ENCODE assay signal across 1 cellular context in the genomic region with DNA sequence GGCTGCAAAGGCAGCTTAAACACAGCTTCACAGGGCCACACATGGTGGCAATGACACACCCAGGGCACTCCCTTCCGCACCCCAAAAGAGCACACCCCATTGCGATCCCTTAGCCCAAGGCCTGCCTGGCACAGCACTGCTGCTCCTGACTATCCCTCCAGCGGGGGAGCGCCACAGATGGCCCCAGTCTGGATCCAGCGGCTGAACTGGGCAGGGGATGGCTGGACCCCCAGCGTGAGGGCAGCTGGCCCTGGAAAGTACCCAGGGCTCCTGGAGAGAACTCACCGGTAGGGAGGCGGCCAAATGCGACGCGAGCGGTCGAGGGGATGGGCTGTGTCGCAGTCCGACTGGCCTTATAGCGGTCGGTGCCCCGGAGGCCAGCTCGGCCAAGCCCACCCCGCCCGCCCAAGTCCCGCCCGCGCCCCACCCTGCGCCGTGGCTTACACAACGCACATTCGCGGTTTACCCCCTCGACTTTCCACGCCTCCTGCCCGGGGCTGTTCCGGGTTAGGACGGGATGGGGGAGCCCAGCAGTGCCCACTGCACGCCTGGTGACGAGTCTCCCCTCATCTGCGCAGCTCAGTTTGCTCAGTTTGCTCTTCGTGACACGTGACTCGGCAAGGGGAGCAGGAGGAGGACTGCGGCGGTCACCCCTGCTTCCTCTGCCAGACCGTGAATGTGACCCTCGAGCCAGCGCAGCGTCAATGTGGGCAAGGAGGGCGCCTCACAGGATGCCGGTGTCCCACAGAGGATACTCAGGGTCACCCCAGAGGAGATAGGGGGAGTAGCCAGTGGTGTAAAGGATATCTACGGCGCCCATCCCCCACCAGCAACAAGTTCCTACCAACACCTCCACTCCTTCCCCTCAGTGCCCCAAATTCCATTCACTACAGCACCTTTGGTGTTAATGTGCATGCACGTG.
TF ChIP-seq lines count a peak whose summit lies in the region.

A gene (minus strand): TSS at position 328 of the 922 bp plus-strand sequence. CDS start 652 bp downstream, outside the sequence.

TF ChIP-seq in K562, 482 proteins besides CTCF, POLR2A, EP300 and RAD21 (continued from another document):
- TF ChIP-seq, protein P1, sequence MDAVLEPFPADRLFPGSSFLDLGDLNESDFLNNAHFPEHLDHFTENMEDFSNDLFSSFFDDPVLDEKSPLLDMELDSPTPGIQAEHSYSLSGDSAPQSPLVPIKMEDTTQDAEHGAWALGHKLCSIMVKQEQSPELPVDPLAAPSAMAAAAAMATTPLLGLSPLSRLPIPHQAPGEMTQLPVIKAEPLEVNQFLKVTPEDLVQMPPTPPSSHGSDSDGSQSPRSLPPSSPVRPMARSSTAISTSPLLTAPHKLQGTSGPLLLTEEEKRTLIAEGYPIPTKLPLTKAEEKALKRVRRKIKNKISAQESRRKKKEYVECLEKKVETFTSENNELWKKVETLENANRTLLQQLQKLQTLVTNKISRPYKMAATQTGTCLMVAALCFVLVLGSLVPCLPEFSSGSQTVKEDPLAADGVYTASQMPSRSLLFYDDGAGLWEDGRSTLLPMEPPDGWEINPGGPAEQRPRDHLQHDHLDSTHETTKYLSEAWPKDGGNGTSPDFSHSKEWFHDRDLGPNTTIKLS (IDR thresholded peaks at IDR 0.05; ENCODE audit: borderline replicate concordance, low read depth), result no peak
- TF ChIP-seq, protein P2, sequence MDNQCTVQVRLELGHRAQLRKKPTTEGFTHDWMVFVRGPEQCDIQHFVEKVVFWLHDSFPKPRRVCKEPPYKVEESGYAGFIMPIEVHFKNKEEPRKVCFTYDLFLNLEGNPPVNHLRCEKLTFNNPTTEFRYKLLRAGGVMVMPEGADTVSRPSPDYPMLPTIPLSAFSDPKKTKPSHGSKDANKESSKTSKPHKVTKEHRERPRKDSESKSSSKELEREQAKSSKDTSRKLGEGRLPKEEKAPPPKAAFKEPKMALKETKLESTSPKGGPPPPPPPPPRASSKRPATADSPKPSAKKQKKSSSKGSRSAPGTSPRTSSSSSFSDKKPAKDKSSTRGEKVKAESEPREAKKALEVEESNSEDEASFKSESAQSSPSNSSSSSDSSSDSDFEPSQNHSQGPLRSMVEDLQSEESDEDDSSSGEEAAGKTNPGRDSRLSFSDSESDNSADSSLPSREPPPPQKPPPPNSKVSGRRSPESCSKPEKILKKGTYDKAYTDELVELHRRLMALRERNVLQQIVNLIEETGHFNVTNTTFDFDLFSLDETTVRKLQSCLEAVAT (IDR thresholded peaks at IDR 0.05), result no peak
- TF ChIP-seq ZBTB7A (IDR thresholded peaks at IDR 0.05; ENCODE audit: borderline replicate concordance, control insufficient read depth, low read depth, low read length) (no peak), POLR3A (IDR thresholded peaks at IDR 0.05; ENCODE audit: borderline replicate concordance, extremely low read depth, insufficient read depth, insufficient read length) (no peak), L3MBTL2 (IDR thresholded peaks at IDR 0.05) (0 out of 2 replicates have a peak, but pooled peaks have one; percentile 32), KLF1 (tag; IDR thresholded peaks at IDR 0.05) (no peak), TARDBP (IDR thresholded peaks at IDR 0.05) (no peak), ZNF57 (CRISPR knock-in tag; IDR thresholded peaks at IDR 0.05) (no peak)
- TF ChIP-seq, protein P3, sequence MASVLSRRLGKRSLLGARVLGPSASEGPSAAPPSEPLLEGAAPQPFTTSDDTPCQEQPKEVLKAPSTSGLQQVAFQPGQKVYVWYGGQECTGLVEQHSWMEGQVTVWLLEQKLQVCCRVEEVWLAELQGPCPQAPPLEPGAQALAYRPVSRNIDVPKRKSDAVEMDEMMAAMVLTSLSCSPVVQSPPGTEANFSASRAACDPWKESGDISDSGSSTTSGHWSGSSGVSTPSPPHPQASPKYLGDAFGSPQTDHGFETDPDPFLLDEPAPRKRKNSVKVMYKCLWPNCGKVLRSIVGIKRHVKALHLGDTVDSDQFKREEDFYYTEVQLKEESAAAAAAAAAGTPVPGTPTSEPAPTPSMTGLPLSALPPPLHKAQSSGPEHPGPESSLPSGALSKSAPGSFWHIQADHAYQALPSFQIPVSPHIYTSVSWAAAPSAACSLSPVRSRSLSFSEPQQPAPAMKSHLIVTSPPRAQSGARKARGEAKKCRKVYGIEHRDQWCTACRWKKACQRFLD (CRISPR knock-in tag; IDR thresholded peaks at IDR 0.05), result no peak
